Comparison of ENCODE assay signal across 1 cellular context in genomic region chr1:110786802-110787327, GRCh38.
A peak's percentile ranks its signal among the peaks of the same experiment; 100 is the strongest.
TF ChIP-seq lines count a peak whose summit lies in the region.

No MANE protein-coding gene starts in this region.

TF ChIP-seq in GM12878, 131 proteins besides CTCF, POLR2A, EP300 and RAD21 (continued from another document):
- TF ChIP-seq KLF5 (IDR thresholded peaks at IDR 0.05; ENCODE audit: partially characterized antibody) (no peak), SUZ12 (IDR thresholded peaks at IDR 0.05; ENCODE audit: unreplicated experiment) (no peak), RELA (IDR thresholded peaks at IDR 0.05; ENCODE audit: borderline replicate concordance, partially characterized antibody) (no peak), STAT3 (IDR thresholded peaks at IDR 0.05; ENCODE audit: low read depth, low read length) (no peak), ZBTB4 (CRISPR knock-in tag; IDR thresholded peaks at IDR 0.05) (no peak), RBBP5 (conservative IDR thresholded peaks at IDR 0.05) (peak; percentile 96), RELB (IDR thresholded peaks at IDR 0.05; ENCODE audit: low read depth) (no peak), NRF1 (conservative IDR thresholded peaks at IDR 0.05; ENCODE audit: low read depth, low read length) (no peak), FOS (IDR thresholded peaks at IDR 0.05; ENCODE audit: borderline replicate concordance, extremely low read depth, insufficient read length) (no peak), MEF2A (IDR thresholded peaks at IDR 0.05; ENCODE audit: insufficient read depth, low read depth, low read length) (no peak), KAT2A (conservative IDR thresholded peaks at IDR 0.05; ENCODE audit: control insufficient read depth, low read depth, low read length) (no peak), IKZF2 (IDR thresholded peaks at IDR 0.05) (no peak), POLR2AphosphoS2 (IDR thresholded peaks at IDR 0.05; ENCODE audit: low read depth, low read length) (no peak), ZNF592 (IDR thresholded peaks at IDR 0.05) (no peak)
TF ChIP-seq in GM12878: peak in this region for 4.
